In the genomic region with DNA sequence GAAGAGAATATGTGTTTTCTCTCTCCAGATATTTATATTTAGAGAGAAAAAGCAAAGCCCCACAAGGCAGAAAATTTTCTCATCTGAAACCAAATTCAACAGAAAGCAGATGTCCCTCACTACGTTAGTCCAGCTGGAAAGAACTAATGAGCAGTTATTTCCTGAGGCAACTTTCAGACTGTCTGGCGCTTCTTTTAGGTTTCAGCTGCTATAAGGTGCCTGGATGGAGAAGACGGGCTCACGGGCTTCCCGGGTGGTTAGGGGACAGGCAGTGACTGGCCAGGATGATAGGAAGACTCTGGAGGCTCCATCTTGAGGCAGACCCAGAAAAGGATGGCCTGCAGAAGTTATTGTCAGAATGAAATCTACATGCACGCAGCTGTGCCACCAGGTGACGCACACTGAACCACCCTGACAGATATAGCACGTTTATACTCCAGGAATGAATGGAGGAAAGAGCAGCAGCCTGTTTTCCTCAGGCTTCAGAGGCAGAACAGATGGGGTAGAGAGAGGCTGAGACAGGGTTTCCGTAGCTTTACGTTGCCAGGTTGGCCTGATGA, we compare ENCODE assay signal across 9 cellular contexts. TPM values are rescaled to one million over a fixed set of nuclear protein-coding genes. Genes with fewer than 3 reads are reported as not detected.
A peak's percentile ranks its signal among the peaks of the same experiment; 100 is the strongest.
DNase-seq lines count a peak whose midpoint lies in the region; ATAC-seq, FAIRE-seq and TF ChIP-seq lines count a peak whose summit lies in the region.
"Had no signal": no experiment of that assay in that cellular context is flagged by ENCODE, and none has a peak within 500 bp of the region (broad histone marks: within the 10 kb centered on the region; RNA-seq: fewer than 3 reads in every experiment).

No MANE protein-coding gene starts in this region.

- peak in 1 of 2 experiments; percentile 62 for DNase-seq in A549 (ENCODE audit: low read depth in 1 of 2, low spot score in 1 of 2)
- DNase-seq in coronary artery (ENCODE audit: low spot score), result no peak
- DNase-seq in uterus, result peak in 1 of 2 donors; percentile 31
- no peak for DNase-seq in mesothelial cell of epicardium (ENCODE audit: low spot score in 2 of 2, unreplicated experiment in 2 of 2)
- DNase-seq in nephron progenitor cell, result no peak

- no peak for TF ChIP-seq EP300 in A549 (IDR thresholded peaks at IDR 0.05)

- H3K9me3 Mint-ChIP-seq in mesothelial cell of epicardium, result no peaks in the 10 kb centered on the region
- no peaks in the 10 kb centered on the region for H3K9me3 Mint-ChIP-seq in nephron progenitor cell

- no peak for TF ChIP-seq POLR2A in A549 (IDR thresholded peaks at IDR 0.05; ENCODE audit: low read length)
- no peak for TF ChIP-seq POLR2A in uterus (IDR thresholded peaks at IDR 0.05)

- POLR2A ChIA-PET in A549 (lab: Yijun Ruan, JAX), result no interaction called here

- H3K4me1 ChIP-seq in A549, result no peaks in the 10 kb centered on the region
- peaks cover 0 to 12% of the 10 kb centered on the region in 2 donors for H3K4me1 ChIP-seq in uterus

- peak; percentile 15 to 37; a peak in 2 of 5 replicates for TF ChIP-seq RAD21 in A549 (conservative IDR thresholded peaks at IDR 0.05 in 1 of 2, IDR thresholded peaks at IDR 0.05 in 1 of 2)

- H3K4me3 Mint-ChIP-seq in mesothelial cell of epicardium (no peak overlapping the region), nephron progenitor cell (no peak overlapping the region)

- H3K4me3 ChIP-seq in A549, result no peak overlapping the region
- H3K4me3 ChIP-seq in coronary artery, result no peak overlapping the region
- no peak overlapping the region for H3K4me3 ChIP-seq in uterus
- H3K4me3 ChIP-seq: lung had no signal

- TF ChIP-seq CTCF in A549 (IDR thresholded peaks at IDR 0.05) (no peak; the same call in 2 of the 3 replicates), coronary artery (IDR thresholded peaks at IDR 0.05) (no peak), uterus (IDR thresholded peaks at IDR 0.05) (peak in 3 of 4 experiments; percentile 11 to 21 (median 16)), mesothelial cell of epicardium (IDR thresholded peaks at IDR 0.05; ENCODE audit: unreplicated experiment) (no peak), nephron progenitor cell (IDR thresholded peaks at IDR 0.05) (no peak)

- H3K9me3 ChIP-seq in A549 (no peaks in the 10 kb centered on the region), uterus (no peaks in the 10 kb centered on the region)

- CTCF ChIA-PET in A549 (lab: Yijun Ruan, JAX), result interaction anchor here (1.1 kb wide), 1 partner anchor 9 kb away, joined by 6 read pairs; no protein-coding TSS in a partner anchor

- H3K36me3 Mint-ChIP-seq in mesothelial cell of epicardium (no peaks in the 10 kb centered on the region), nephron progenitor cell (ENCODE audit: low read depth) (no peaks in the 10 kb centered on the region)

- peak; percentile 85 to 88 for ATAC-seq in A549
- ATAC-seq in GM18867 (IDR thresholded peaks at IDR 0.05; ENCODE audit: unreplicated experiment), result peak; percentile 82
- peak; percentile 63 for ATAC-seq in HG03565 (IDR thresholded peaks at IDR 0.05; ENCODE audit: unreplicated experiment)
- ATAC-seq in HG03097 (IDR thresholded peaks at IDR 0.05; ENCODE audit: low FRiP score, unreplicated experiment), result no peak

- H3K27ac ChIP-seq in A549, result no peak overlapping the region
- peak overlapping the region; percentile 47 to 81 for H3K27ac ChIP-seq in coronary artery
- peak overlapping the region; percentile 84 to 86 for H3K27ac ChIP-seq in uterus

- intact Hi-C loops in uterus (cut with DNase I; ENCODE audit: low total_unique reads), result no loop called here

- H3K27ac Mint-ChIP-seq in mesothelial cell of epicardium (no peak overlapping the region), nephron progenitor cell (no peak overlapping the region)

- WGBS in A549 (ENCODE audit: missing lambda C conversion rate), result 49% methylated on average over 10 of the region's 10 CpGs

- no peaks in the 10 kb centered on the region for H3K36me3 ChIP-seq in uterus

- FAIRE-seq in A549 (lab: Jason Lieb, UNC), result no peak

- H3K4me1 Mint-ChIP-seq in mesothelial cell of epicardium, result peaks cover 23% of the 10 kb centered on the region
- peaks cover 5% of the 10 kb centered on the region for H3K4me1 Mint-ChIP-seq in nephron progenitor cell

- no peaks in the 10 kb centered on the region for H3K27me3 ChIP-seq in uterus

- H3K27me3 Mint-ChIP-seq in mesothelial cell of epicardium (ENCODE audit: low read depth), result peaks cover 13% of the 10 kb centered on the region
- H3K27me3 Mint-ChIP-seq in nephron progenitor cell (ENCODE audit: low read depth, poor library complexity), result peaks cover 8% of the 10 kb centered on the region

- no peak overlapping the region for H3K4me2 ChIP-seq in A549

TF ChIP-seq in A549, 52 proteins besides CTCF, POLR2A, EP300 and RAD21:
- TF ChIP-seq JUNB (IDR thresholded peaks at IDR 0.05) (no peak), MAFK (IDR thresholded peaks at IDR 0.05; ENCODE audit: partially characterized antibody) (no peak), SREBF2 (IDR thresholded peaks at IDR 0.05) (no peak), RCOR1 (IDR thresholded peaks at IDR 0.05; ENCODE audit: low read depth, low read length) (no peak), ZNF302 (CRISPR knock-in tag; IDR thresholded peaks at IDR 0.05) (no peak), RARB (CRISPR knock-in tag; IDR thresholded peaks at IDR 0.05) (no peak), CBX2 (IDR thresholded peaks at IDR 0.05; ENCODE audit: borderline replicate concordance, low read depth) (no peak), FOSB (CRISPR knock-in tag; IDR thresholded peaks at IDR 0.05) (no peak), POLR2AphosphoS2 (conservative IDR thresholded peaks at IDR 0.05; ENCODE audit: low read length) (no peak), RNF2 (IDR thresholded peaks at IDR 0.05; ENCODE audit: borderline replicate concordance, low read depth) (no peak), BHLHE40 (IDR thresholded peaks at IDR 0.05; ENCODE audit: low read depth, low read length) (no peak), FOXS1 (CRISPR knock-in tag; IDR thresholded peaks at IDR 0.05) (no peak), NR3C1 (IDR thresholded peaks at IDR 0.05) (no peak), MYC (IDR thresholded peaks at IDR 0.05; ENCODE audit: borderline replicate concordance, low read length) (no peak), PHF8 (IDR thresholded peaks at IDR 0.05; ENCODE audit: borderline replicate concordance, low read depth) (no peak), KDM5A (IDR thresholded peaks at IDR 0.05) (no peak)
- TF ChIP-seq, protein P1, sequence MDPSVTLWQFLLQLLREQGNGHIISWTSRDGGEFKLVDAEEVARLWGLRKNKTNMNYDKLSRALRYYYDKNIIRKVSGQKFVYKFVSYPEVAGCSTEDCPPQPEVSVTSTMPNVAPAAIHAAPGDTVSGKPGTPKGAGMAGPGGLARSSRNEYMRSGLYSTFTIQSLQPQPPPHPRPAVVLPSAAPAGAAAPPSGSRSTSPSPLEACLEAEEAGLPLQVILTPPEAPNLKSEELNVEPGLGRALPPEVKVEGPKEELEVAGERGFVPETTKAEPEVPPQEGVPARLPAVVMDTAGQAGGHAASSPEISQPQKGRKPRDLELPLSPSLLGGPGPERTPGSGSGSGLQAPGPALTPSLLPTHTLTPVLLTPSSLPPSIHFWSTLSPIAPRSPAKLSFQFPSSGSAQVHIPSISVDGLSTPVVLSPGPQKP (IDR thresholded peaks at IDR 0.05; ENCODE audit: low read depth, low read length), result no peak
- TF ChIP-seq, protein P2, sequence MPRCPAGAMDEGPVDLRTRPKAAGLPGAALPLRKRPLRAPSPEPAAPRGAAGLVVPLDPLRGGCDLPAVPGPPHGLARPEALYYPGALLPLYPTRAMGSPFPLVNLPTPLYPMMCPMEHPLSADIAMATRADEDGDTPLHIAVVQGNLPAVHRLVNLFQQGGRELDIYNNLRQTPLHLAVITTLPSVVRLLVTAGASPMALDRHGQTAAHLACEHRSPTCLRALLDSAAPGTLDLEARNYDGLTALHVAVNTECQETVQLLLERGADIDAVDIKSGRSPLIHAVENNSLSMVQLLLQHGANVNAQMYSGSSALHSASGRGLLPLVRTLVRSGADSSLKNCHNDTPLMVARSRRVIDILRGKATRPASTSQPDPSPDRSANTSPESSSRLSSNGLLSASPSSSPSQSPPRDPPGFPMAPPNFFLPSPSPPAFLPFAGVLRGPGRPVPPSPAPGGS (IDR thresholded peaks at IDR 0.05), result no peak
- TF ChIP-seq, protein P3, sequence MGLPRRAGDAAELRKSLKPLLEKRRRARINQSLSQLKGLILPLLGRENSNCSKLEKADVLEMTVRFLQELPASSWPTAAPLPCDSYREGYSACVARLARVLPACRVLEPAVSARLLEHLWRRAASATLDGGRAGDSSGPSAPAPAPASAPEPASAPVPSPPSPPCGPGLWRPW (IDR thresholded peaks at IDR 0.05), result no peak
TF ChIP-seq in A549: peak in this region for 0.

RNA-seq across cellular contexts. Expression of a gene that starts 50.7 kb away (rescaled TPM):
- polyA plus RNA-seq in A549 (2011; rRNA removed), result 115 and 122 TPM in 2 replicates
- 84.3 and 96.1 TPM in 2 replicates for polyA plus RNA-seq in A549 (2012; cell fraction: cytosol; rRNA removed)
- 28.5 and 29.2 TPM in 2 replicates for polyA plus RNA-seq in A549 (2012; cell fraction: nucleus; rRNA removed)
- 68.6 to 78.6 TPM (median 70.5 TPM) in 3 replicates for polyA plus RNA-seq in A549 (2017; fragmentation: RNase III; extraction: RNeasy Plus Mini Kit Qiagen cat#74134 plus additional on column Dnase treatment)
- 82.3 and 113 TPM in 2 replicates for polyA minus RNA-seq in A549 (2011; rRNA and poly(A)+ RNA removed)
- total RNA-seq in uterus, result 10 to 100 TPM; 22.6 to 71.2 (median 31.5) TPM
- 21.9 to 22.4 TPM (median 22.0 TPM) in 3 replicates for total RNA-seq in mesothelial cell of epicardium

RNA-seq across cellular contexts. Expression of a gene that starts 54.7 kb away (rescaled TPM):
- polyA plus RNA-seq in A549 (2011; rRNA removed) (126 and 157 TPM in 2 replicates), A549 (2017; fragmentation: RNase III; extraction: RNeasy Plus Mini Kit Qiagen cat#74134 plus additional on column Dnase treatment) (101 to 109 TPM (median 107 TPM) in 3 replicates)
- 50.7 and 55.0 TPM in 2 replicates for polyA plus RNA-seq in A549 (2012; cell fraction: cytosol; rRNA removed)
- polyA plus RNA-seq in A549 (2012; cell fraction: nucleus; rRNA removed), result 42.2 and 69.0 TPM in 2 replicates
- 81.2 and 82.0 TPM in 2 replicates for polyA minus RNA-seq in A549 (2011; rRNA and poly(A)+ RNA removed)
- total RNA-seq in uterus (10 to 100 TPM in 3 of 4 donors, 1 to 10 TPM in 1; 9.7 to 63.0 (median 36.2) TPM), mesothelial cell of epicardium (70.4 to 74.2 TPM (median 72.6 TPM) in 3 replicates)

Comparison
In these comparisons a context has a peak if more than half of its experiments do, and no peak if none do; other contexts are left out.
1. H3K27ac ChIP-seq: peak in coronary artery (2 of 2) and uterus (2 of 2); none in A549 (0 of 2).
2. CTCF ChIP-seq: peak in uterus (3 of 4); none in A549 (single experiment), coronary artery (single experiment), mesothelial cell of epicardium (single experiment) and nephron progenitor cell (single experiment).